8 cellular contexts compared by ENCODE assay signal in genomic region chr17:17439971-17440843, GRCh38. TPM values are rescaled to one million over a fixed set of nuclear protein-coding genes. Genes with fewer than 3 reads are reported as not detected.
A peak's percentile ranks its signal among the peaks of the same experiment; 100 is the strongest.
DNase-seq lines count a peak whose midpoint lies in the region; ATAC-seq and TF ChIP-seq lines count a peak whose summit lies in the region.

No MANE protein-coding gene starts in this region.

- WGBS in prostate gland = 72% methylated on average over 11 of the region's 11 CpGs

- intact Hi-C loops in activated T-helper 1 cell treated with anti-CD3 and anti-CD28 coated beads, Interleukin-12 subunit alpha, Interleukin-12 subunit beta, Interleukin-2, Interleukin-4 antibody, amounts not matched to agents 30 ng/mL and 10 ng/mL and 1 ng/mL, durations not matched to agents 14 hours and 24 hours and 36 hours (cut with micrococcal nuclease) = loop anchor here (1.0 to 5.0 kb wide), 3 partner anchors 57 to 202 kb away; partner anchors contain the start of gene RASD1
- intact Hi-C loops in prostate gland (cut with DNase I) = no loop called here

- no peak overlapping the region for H3K27ac Mint-ChIP-seq in activated T-helper 1 cell treated with anti-CD3 and anti-CD28 coated beads, Interleukin-12 subunit alpha, Interleukin-12 subunit beta, Interleukin-2, Interleukin-4 antibody, amounts not matched to agents 30 ng/mL and 10 ng/mL and 1 ng/mL, durations not matched to agents 14 hours and 24 hours and 36 hours

- no peak overlapping the region for H3K27ac ChIP-seq in prostate gland

- H3K27me3 ChIP-seq in prostate gland (replicated peaks; ENCODE audit: insufficient read depth) = no peaks in the 10 kb centered on the region

- TF ChIP-seq CTCF in prostate gland (IDR thresholded peaks at IDR 0.05) = peak in 3 of 4 experiments; percentile 32 to 42 (median 36)

- H3K4me3 ChIP-seq in prostate gland = no peak overlapping the region

- ATAC-seq in HG03442 (IDR thresholded peaks at IDR 0.05; ENCODE audit: unreplicated experiment) = no peak
- no peak for ATAC-seq in GM21528 (IDR thresholded peaks at IDR 0.05; ENCODE audit: low FRiP score, unreplicated experiment)

- no peak for TF ChIP-seq POLR2A in prostate gland (IDR thresholded peaks at IDR 0.05)

- H3K36me3 Mint-ChIP-seq in activated T-helper 1 cell treated with anti-CD3 and anti-CD28 coated beads, Interleukin-12 subunit alpha, Interleukin-12 subunit beta, Interleukin-2, Interleukin-4 antibody, amounts not matched to agents 30 ng/mL and 10 ng/mL and 1 ng/mL, durations not matched to agents 14 hours and 24 hours and 36 hours (ENCODE audit: low read depth) = no peaks in the 10 kb centered on the region

- no peak overlapping the region for H3K4me3 Mint-ChIP-seq in activated T-helper 1 cell treated with anti-CD3 and anti-CD28 coated beads, Interleukin-12 subunit alpha, Interleukin-12 subunit beta, Interleukin-2, Interleukin-4 antibody, amounts not matched to agents 30 ng/mL and 10 ng/mL and 1 ng/mL, durations not matched to agents 14 hours and 24 hours and 36 hours

- DNase-seq in DMS 273 treated with DMSO at 0.1 percent for 48 hours (lab: John Stamatoyannopoulos, UW) = peak; percentile 29
- peak; percentile 58 for DNase-seq in LoVo (ENCODE audit: low spot score)
- DNase-seq in RPMI7951 (ENCODE audit: low read depth) = peak; percentile 43
- peak; percentile 48 for DNase-seq in activated T-helper 1 cell treated with anti-CD3 and anti-CD28 coated beads, Interleukin-12 subunit alpha, Interleukin-12 subunit beta, Interleukin-2, Interleukin-4 antibody, amounts not matched to agents 30 ng/mL and 10 ng/mL and 1 ng/mL, durations not matched to agents 14 hours and 24 hours and 36 hours (ENCODE audit: low spot score)
- DNase-seq in globus pallidus (ENCODE audit: low spot score) = peak; percentile 55
- no peak for DNase-seq in prostate gland (ENCODE audit: low spot score)

- H3K4me1 Mint-ChIP-seq in activated T-helper 1 cell treated with anti-CD3 and anti-CD28 coated beads, Interleukin-12 subunit alpha, Interleukin-12 subunit beta, Interleukin-2, Interleukin-4 antibody, amounts not matched to agents 30 ng/mL and 10 ng/mL and 1 ng/mL, durations not matched to agents 14 hours and 24 hours and 36 hours (ENCODE audit: low read depth) = no peaks in the 10 kb centered on the region

- H3K9me3 Mint-ChIP-seq in activated T-helper 1 cell treated with anti-CD3 and anti-CD28 coated beads, Interleukin-12 subunit alpha, Interleukin-12 subunit beta, Interleukin-2, Interleukin-4 antibody, amounts not matched to agents 30 ng/mL and 10 ng/mL and 1 ng/mL, durations not matched to agents 14 hours and 24 hours and 36 hours = no peaks in the 10 kb centered on the region

- no peaks in the 10 kb centered on the region for H3K4me1 ChIP-seq in prostate gland (replicated peaks)

- H3K27me3 Mint-ChIP-seq in activated T-helper 1 cell treated with anti-CD3 and anti-CD28 coated beads, Interleukin-12 subunit alpha, Interleukin-12 subunit beta, Interleukin-2, Interleukin-4 antibody, amounts not matched to agents 30 ng/mL and 10 ng/mL and 1 ng/mL, durations not matched to agents 14 hours and 24 hours and 36 hours (ENCODE audit: insufficient read depth) = no peaks in the 10 kb centered on the region

- H3K36me3 ChIP-seq in prostate gland = no peaks in the 10 kb centered on the region

- H3K9me3 ChIP-seq in prostate gland = no peaks in the 10 kb centered on the region

RNA-seq across cellular contexts. Expression of gene MED9, which starts 36.6 kb away (rescaled TPM):
- 7.6 and 9.6 TPM in 2 replicates for total RNA-seq in RPMI7951 (2014; rRNA removed; shearing (Covaris generic))
- 13.8 and 15.2 TPM in 2 replicates for total RNA-seq in activated T-helper 1 cell treated with anti-CD3 and anti-CD28 coated beads, Interleukin-12 subunit alpha, Interleukin-12 subunit beta, Interleukin-2, Interleukin-4 antibody, amounts not matched to agents 30 ng/mL and 10 ng/mL and 1 ng/mL, durations not matched to agents 14 hours and 24 hours and 36 hours
- total RNA-seq in prostate gland = 10 to 100 TPM; 27.8 to 31.7 TPM

RNA-seq across cellular contexts. Expression of gene RASD1, which starts 56.0 kb away (rescaled TPM):
- total RNA-seq in RPMI7951 (2014; rRNA removed; shearing (Covaris generic)) = not detected in 2 replicates
- total RNA-seq in activated T-helper 1 cell treated with anti-CD3 and anti-CD28 coated beads, Interleukin-12 subunit alpha, Interleukin-12 subunit beta, Interleukin-2, Interleukin-4 antibody, amounts not matched to agents 30 ng/mL and 10 ng/mL and 1 ng/mL, durations not matched to agents 14 hours and 24 hours and 36 hours = 10.1 and 12.9 TPM in 2 replicates
- total RNA-seq in prostate gland = 100 to 1,000 TPM; 124 to 175 TPM

Comparison
In these comparisons a context has a peak if more than half of its experiments do, and no peak if none do; other contexts are left out.
1. RNA of gene RASD1, which starts 56.0 kb away (total RNA-seq): 124 to 175 TPM in prostate gland and 10.1 to 12.9 TPM in activated T-helper 1 cell treated with anti-CD3 and anti-CD28 coated beads, Interleukin-12 subunit alpha, Interleukin-12 subunit beta, Interleukin-2, Interleukin-4 antibody, amounts not matched to agents 30 ng/mL and 10 ng/mL and 1 ng/mL, durations not matched to agents 14 hours and 24 hours and 36 hours; not detected in RPMI7951; every median in the first group is over 10 times any median in the second.